1 cellular context compared by ENCODE assay signal in the genomic region with DNA sequence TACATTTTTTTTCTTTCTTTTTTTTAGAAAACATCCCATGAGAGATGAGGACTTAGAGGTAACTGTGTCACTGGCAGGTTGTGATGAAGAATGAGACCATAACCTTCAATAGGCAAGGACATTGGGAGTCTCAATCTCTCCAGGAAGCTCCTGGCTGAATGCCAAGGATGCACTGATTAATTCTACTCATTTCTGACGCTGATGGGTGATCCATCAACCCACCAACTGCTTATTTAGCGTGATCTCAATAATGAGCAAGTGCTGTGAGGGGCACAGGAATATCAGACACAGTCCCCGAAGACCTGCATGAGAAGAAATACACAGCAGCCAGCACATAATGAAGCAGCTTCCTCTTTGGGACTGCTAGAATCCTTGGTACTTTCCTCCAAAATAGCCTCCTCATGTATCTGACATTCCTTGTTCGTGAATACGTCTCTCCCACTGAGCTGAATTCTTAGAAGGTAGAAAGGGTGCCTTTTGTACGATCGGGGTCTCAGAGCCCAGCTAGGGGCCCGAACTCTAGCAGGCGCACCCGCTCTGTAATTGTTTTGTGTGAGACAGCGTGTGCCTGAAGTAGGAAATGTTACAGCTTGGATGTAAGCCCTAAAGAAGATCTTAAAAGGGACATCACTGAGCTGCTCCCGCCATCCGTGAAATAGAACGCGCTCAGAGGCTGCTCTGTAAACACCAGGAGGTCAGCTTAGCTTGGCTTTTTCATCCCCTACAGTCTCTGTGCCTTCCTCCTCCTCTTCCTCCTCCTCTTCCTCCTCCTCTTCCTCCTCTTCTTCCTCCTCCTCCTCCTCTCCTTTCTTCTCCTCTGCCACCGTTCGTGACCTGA.
TF ChIP-seq lines count a peak whose summit lies in the region.

No MANE protein-coding gene starts in this region.

TF ChIP-seq in H1, 55 proteins besides CTCF, POLR2A, EP300 and RAD21:
- TF ChIP-seq JUN (IDR thresholded peaks at IDR 0.05; ENCODE audit: low read depth, low read length): no peak
- TF ChIP-seq RBBP5 (IDR thresholded peaks at IDR 0.05; ENCODE audit: borderline replicate concordance, low read depth, low read length): no peak
- TF ChIP-seq TAF7 (optimal IDR thresholded peaks at IDR 0.05; ENCODE audit: borderline replicate concordance, low read depth, low read length): no peak
- TF ChIP-seq KDM5A (IDR thresholded peaks at IDR 0.05; ENCODE audit: low read length): no peak
- no peak for TF ChIP-seq HDAC2 (IDR thresholded peaks at IDR 0.05; ENCODE audit: borderline replicate concordance in 1 of 2, low read depth in 2 of 2, low read length in 2 of 2)
- TF ChIP-seq, protein P1, sequence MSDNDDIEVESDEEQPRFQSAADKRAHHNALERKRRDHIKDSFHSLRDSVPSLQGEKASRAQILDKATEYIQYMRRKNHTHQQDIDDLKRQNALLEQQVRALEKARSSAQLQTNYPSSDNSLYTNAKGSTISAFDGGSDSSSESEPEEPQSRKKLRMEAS (IDR thresholded peaks at IDR 0.05): no peak
